In genomic region chr20:48685300-48685699, GRCh38 we compare ENCODE assay signal across 2 cellular contexts.
TF ChIP-seq lines count a peak whose summit lies in the region.

No MANE protein-coding gene starts in this region.

TF ChIP-seq in WTC11, 78 proteins besides CTCF, POLR2A, EP300 and RAD21:
- TF ChIP-seq EMX1 (CRISPR knock-in tag; IDR thresholded peaks at IDR 0.05) (no peak), RELA (CRISPR knock-in tag; IDR thresholded peaks at IDR 0.05; ENCODE audit: borderline replicate concordance) (no peak), SOX15 (CRISPR knock-in tag; IDR thresholded peaks at IDR 0.05) (no peak), CDX4 (CRISPR knock-in tag; IDR thresholded peaks at IDR 0.05; ENCODE audit: borderline replicate concordance) (no peak), ZNF219 (CRISPR knock-in tag; IDR thresholded peaks at IDR 0.05; ENCODE audit: borderline replicate concordance) (no peak), SMAD3 (CRISPR knock-in tag; IDR thresholded peaks at IDR 0.05; ENCODE audit: borderline replicate concordance) (no peak)

TF ChIP-seq in endothelial cell of umbilical vein, 7 proteins besides CTCF, POLR2A, EP300 and RAD21:
- no peak for TF ChIP-seq POLR2AphosphoS5 (IDR thresholded peaks at IDR 0.05; ENCODE audit: insufficient read depth, low read depth, low read length)
